In the genomic region with DNA sequence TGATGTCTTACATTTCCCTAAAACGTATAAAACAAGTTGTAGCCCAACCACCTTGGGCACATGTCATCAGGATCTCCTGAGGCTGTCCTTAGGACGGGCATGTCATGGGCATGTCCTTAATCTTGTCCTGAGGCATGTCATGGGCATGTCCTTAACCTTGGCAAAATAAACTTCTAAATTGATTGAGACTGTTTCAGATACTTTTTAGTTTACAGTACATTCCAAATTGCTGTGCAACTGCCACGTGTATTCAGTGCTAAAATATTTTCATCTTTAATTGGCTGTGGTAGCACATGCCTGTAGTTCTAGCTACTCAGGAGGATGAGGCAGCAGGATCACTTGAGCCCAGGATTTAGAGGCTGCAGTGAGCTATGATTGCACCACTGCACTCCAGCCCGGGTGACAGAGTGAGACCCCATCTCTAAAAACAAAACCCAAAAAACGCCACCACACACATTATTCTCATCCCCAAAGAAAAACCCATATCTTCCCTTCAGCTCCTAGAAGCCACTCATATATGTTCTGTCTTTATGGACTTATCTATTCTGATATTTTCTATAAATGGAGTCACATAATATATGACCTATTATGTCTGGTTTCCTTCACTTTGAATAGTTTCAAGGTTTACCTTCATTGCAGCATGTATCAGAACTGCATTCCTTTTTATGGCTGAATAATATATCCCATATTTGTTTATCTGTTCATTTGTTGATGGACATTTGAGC, we compare ENCODE assay signal across 15 cellular contexts.
DNase-seq lines count a peak whose midpoint lies in the region; ATAC-seq lines count a peak whose summit lies in the region.
"Had no signal": no experiment of that assay in that cellular context is flagged by ENCODE, and none has a peak within 500 bp of the region (broad histone marks: within the 10 kb centered on the region; RNA-seq: fewer than 3 reads in every experiment).

No MANE protein-coding gene starts in this region.

- peak overlapping the region; percentile 26 for H3K4me3 Mint-ChIP-seq in activated naive CD8-positive, alpha-beta T cell treated with anti-CD3 and anti-CD28 coated beads, Interleukin-2, amount 10 ng/mL, durations not matched to agents 7 days and 5 days
- H3K4me3 Mint-ChIP-seq: naive B cell had no signal

- peaks cover 30% of the 10 kb centered on the region for H3K9me3 Mint-ChIP-seq in activated naive CD8-positive, alpha-beta T cell treated with anti-CD3 and anti-CD28 coated beads, Interleukin-2, amount 10 ng/mL, durations not matched to agents 7 days and 5 days

- ATAC-seq in GM18519 (IDR thresholded peaks at IDR 0.05; ENCODE audit: low FRiP score, unreplicated experiment) (peak; percentile 21), GM21515 (IDR thresholded peaks at IDR 0.05; ENCODE audit: unreplicated experiment) (peak; percentile 26), HG03095 (IDR thresholded peaks at IDR 0.05; ENCODE audit: unreplicated experiment) (peak; percentile 34)
- ATAC-seq in activated naive CD8-positive, alpha-beta T cell treated with anti-CD3 and anti-CD28 coated beads, Interleukin-2, amount 10 ng/mL, durations not matched to agents 7 days and 5 days (ENCODE audit: low read depth): peak; percentile 16

- POLR2A ChIA-PET in activated naive CD8-positive, alpha-beta T cell treated with anti-CD3 and anti-CD28 coated beads, Interleukin-2, amount 10 ng/mL, durations not matched to agents 7 days and 5 days (lab: Charles Lee): interaction anchor here (0.6 to 1.1 kb wide), 2 partner anchors 36 to 111 kb away, joined by 3 to 4 read pairs; no protein-coding TSS in a partner anchor

- no peak for DNase-seq in activated naive CD8-positive, alpha-beta T cell treated with anti-CD3 and anti-CD28 coated beads, Interleukin-2, amount 10 ng/mL, durations not matched to agents 7 days and 5 days
- DNase-seq in NCI-H1092 treated with DMSO at 0.1 percent for 48 hours (lab: John Stamatoyannopoulos, UW) (no peak), KG1 (lab: John Stamatoyannopoulos, UW) (no peak), NCI-H1694 treated with DMSO at 0.1 percent for 48 hours (lab: John Stamatoyannopoulos, UW) (no peak), middle frontal gyrus (ENCODE audit: extremely low spot score, low spot score) (no peak)
- DNase-seq: activated CD4-positive, alpha-beta T cell treated with anti-CD3 and anti-CD28 coated beads, Interleukin-2, amount 50 U/mL, for 48 hours; caudate nucleus; H7; hypothalamus; naive B cell; NCI-H187; SIG-M5 had no signal

- H3K27ac Mint-ChIP-seq in activated naive CD8-positive, alpha-beta T cell treated with anti-CD3 and anti-CD28 coated beads, Interleukin-2, amount 10 ng/mL, durations not matched to agents 7 days and 5 days: peak overlapping the region; percentile 45
- H3K27ac Mint-ChIP-seq: naive B cell had no signal

- H3K36me3 Mint-ChIP-seq in activated naive CD8-positive, alpha-beta T cell treated with anti-CD3 and anti-CD28 coated beads, Interleukin-2, amount 10 ng/mL, durations not matched to agents 7 days and 5 days: peaks cover 43% of the 10 kb centered on the region

- peaks cover 3% of the 10 kb centered on the region for H3K27me3 Mint-ChIP-seq in activated naive CD8-positive, alpha-beta T cell treated with anti-CD3 and anti-CD28 coated beads, Interleukin-2, amount 10 ng/mL, durations not matched to agents 7 days and 5 days

- peaks cover 22% of the 10 kb centered on the region for H3K4me1 Mint-ChIP-seq in activated naive CD8-positive, alpha-beta T cell treated with anti-CD3 and anti-CD28 coated beads, Interleukin-2, amount 10 ng/mL, durations not matched to agents 7 days and 5 days
